In genomic region chr17:83079766-83080616, GRCh38 we compare ENCODE assay signal across 8 cellular contexts. TPM values are rescaled to one million over a fixed set of nuclear protein-coding genes. Genes with fewer than 3 reads are reported as not detected.
DNase-seq lines count a peak whose midpoint lies in the region; ATAC-seq and TF ChIP-seq lines count a peak whose summit lies in the region.

No MANE protein-coding gene starts in this region.

- no peak overlapping the region for H3K4me3 Mint-ChIP-seq in natural killer cell
- H3K4me3 Mint-ChIP-seq in natural killer cell treated with Interleukin-12 subunit alpha and Interleukin-12 subunit beta and Interleukin-15 and Interleukin-18, amount 100 ng/mL, for 72 hours: no peak overlapping the region
- no peak overlapping the region for H3K4me3 Mint-ChIP-seq in activated B cell treated with CpG ODN at 0.5 μM for 24 hours

- no peak overlapping the region for H3K27ac Mint-ChIP-seq in natural killer cell
- H3K27ac Mint-ChIP-seq in natural killer cell treated with Interleukin-12 subunit alpha and Interleukin-12 subunit beta and Interleukin-15 and Interleukin-18, amount 100 ng/mL, for 72 hours: no peak overlapping the region
- H3K27ac Mint-ChIP-seq in activated B cell treated with CpG ODN at 0.5 μM for 24 hours: no peak overlapping the region

- no peaks in the 10 kb centered on the region for H3K27me3 Mint-ChIP-seq in natural killer cell (ENCODE audit: low read depth in 2 of 2)
- H3K27me3 Mint-ChIP-seq in natural killer cell treated with Interleukin-12 subunit alpha and Interleukin-12 subunit beta and Interleukin-15 and Interleukin-18, amount 100 ng/mL, for 72 hours: peaks cover 0 to 4% of the 10 kb centered on the region in 2 donors
- peaks cover 7% of the 10 kb centered on the region for H3K27me3 Mint-ChIP-seq in activated B cell treated with CpG ODN at 0.5 μM for 24 hours

- H3K9me3 Mint-ChIP-seq in natural killer cell (no peaks in the 10 kb centered on the region), activated B cell treated with CpG ODN at 0.5 μM for 24 hours (no peaks in the 10 kb centered on the region)
- H3K9me3 Mint-ChIP-seq in natural killer cell treated with Interleukin-12 subunit alpha and Interleukin-12 subunit beta and Interleukin-15 and Interleukin-18, amount 100 ng/mL, for 72 hours: no peaks in the 10 kb centered on the region

- TF ChIP-seq CTCF in natural killer cell (IDR thresholded peaks at IDR 0.05) (no peak), activated B cell treated with CpG ODN at 0.5 μM for 24 hours (IDR thresholded peaks at IDR 0.05) (no peak)

- DNase-seq in natural killer cell (peak; percentile 64), activated B cell treated with CpG ODN at 0.5 μM for 24 hours (peak; percentile 51), left kidney (ENCODE audit: low read depth, low spot score) (peak; percentile 68), H4 (ENCODE audit: low spot score) (no peak), amniotic stem cell (lab: John Stamatoyannopoulos, UW) (no peak)
- no peak for DNase-seq in natural killer cell treated with Interleukin-12 subunit alpha and Interleukin-12 subunit beta and Interleukin-15 and Interleukin-18, amount 100 ng/mL, for 72 hours (ENCODE audit: low spot score)

- POLR2A ChIA-PET in activated B cell treated with CpG ODN at 0.5 μM for 24 hours (lab: Charles Lee): interaction anchor here (0.9 to 1.1 kb wide), 4 partner anchors 26 to 120 kb away, joined by 3 to 6 read pairs (median 4); no protein-coding TSS in a partner anchor

- intact Hi-C loops in natural killer cell (cut with micrococcal nuclease) (loop anchor here (5.0 kb wide), 1 partner anchor 233 kb away; no protein-coding TSS in a partner anchor), activated B cell treated with CpG ODN at 0.5 μM for 24 hours (cut with micrococcal nuclease) (loop anchor here (1.0 kb wide), 1 partner anchor 40 kb away; no protein-coding TSS in a partner anchor)

- H3K36me3 Mint-ChIP-seq in natural killer cell (no peaks in the 10 kb centered on the region), activated B cell treated with CpG ODN at 0.5 μM for 24 hours (ENCODE audit: low read depth) (peaks cover 1% of the 10 kb centered on the region)
- peaks cover 6% of the 10 kb centered on the region for H3K36me3 Mint-ChIP-seq in natural killer cell treated with Interleukin-12 subunit alpha and Interleukin-12 subunit beta and Interleukin-15 and Interleukin-18, amount 100 ng/mL, for 72 hours

- H3K4me1 Mint-ChIP-seq in natural killer cell: peaks cover 36 to 44% of the 10 kb centered on the region in 2 donors
- H3K4me1 Mint-ChIP-seq in natural killer cell treated with Interleukin-12 subunit alpha and Interleukin-12 subunit beta and Interleukin-15 and Interleukin-18, amount 100 ng/mL, for 72 hours (ENCODE audit: low read depth in 2 of 2): peaks cover 32 to 39% of the 10 kb centered on the region in 2 donors
- peaks cover 31% of the 10 kb centered on the region for H3K4me1 Mint-ChIP-seq in activated B cell treated with CpG ODN at 0.5 μM for 24 hours

- CTCF ChIA-PET in activated B cell treated with CpG ODN at 0.5 μM for 24 hours (lab: Charles Lee): no interaction called here

- ATAC-seq in natural killer cell (no peak), activated B cell treated with CpG ODN at 0.5 μM for 24 hours (ENCODE audit: low read depth) (peak; percentile 2), GM21447 (IDR thresholded peaks at IDR 0.05; ENCODE audit: unreplicated experiment) (no peak), GM21390 (IDR thresholded peaks at IDR 0.05; ENCODE audit: unreplicated experiment) (no peak)
- ATAC-seq in natural killer cell treated with Interleukin-12 subunit alpha and Interleukin-12 subunit beta and Interleukin-15 and Interleukin-18, amount 100 ng/mL, for 72 hours: no peak

RNA-seq across cellular contexts. Expression of gene METRNL, which starts 0.6 kb away (rescaled TPM):
- total RNA-seq in natural killer cell (100 to 1,000 TPM; 227 to 390 (median 325) TPM), activated B cell treated with CpG ODN at 0.5 μM for 24 hours (10.7 and 11.7 TPM in 2 replicates)
- 100 to 1,000 TPM; 179 to 208 TPM for total RNA-seq in natural killer cell treated with Interleukin-12 subunit alpha and Interleukin-12 subunit beta and Interleukin-15 and Interleukin-18, amount 100 ng/mL, for 72 hours
- total RNA-seq in H4 (2014; rRNA removed; shearing (Covaris generic)): 36.6 and 47.8 TPM in 2 replicates

Comparison
In these comparisons a context has a peak if more than half of its experiments do, and no peak if none do; other contexts are left out.
1. DNase-seq: peak in natural killer cell (single experiment), activated B cell treated with CpG ODN at 0.5 μM for 24 hours (single experiment) and left kidney (single experiment); none in natural killer cell treated with Interleukin-12 subunit alpha and Interleukin-12 subunit beta and Interleukin-15 and Interleukin-18, amount 100 ng/mL, for 72 hours (single experiment), H4 (single experiment) and amniotic stem cell (single experiment).